20 cellular contexts compared by ENCODE assay signal in genomic region chr7:129751916-129752315, GRCh38.
DNase-seq lines count a peak whose midpoint lies in the region; ATAC-seq and TF ChIP-seq lines count a peak whose summit lies in the region.
"Had no signal": no experiment of that assay in that cellular context is flagged by ENCODE, and none has a peak within 500 bp of the region (broad histone marks: within the 10 kb centered on the region; RNA-seq: fewer than 3 reads in every experiment).

No MANE protein-coding gene starts in this region.

- intact Hi-C loops in CD8-positive, alpha-beta T cell (cut with DNase I, micrococcal nuclease) = no loop called here

- no peaks in the 10 kb centered on the region for H3K9me3 ChIP-seq in CD8-positive, alpha-beta T cell (ENCODE audit: low read length)
- H3K9me3 ChIP-seq in WERI-Rb-1 (ENCODE audit: severe bottlenecking) = no peaks in the 10 kb centered on the region
- H3K9me3 ChIP-seq: SJCRH30 had no signal

- H3K36me3 ChIP-seq in CD8-positive, alpha-beta T cell (ENCODE audit: insufficient read depth, low read length) = peaks cover 9% of the 10 kb centered on the region
- H3K36me3 ChIP-seq in WERI-Rb-1 = no peaks in the 10 kb centered on the region

- no peak for TF ChIP-seq POLR2A in erythroblast (IDR thresholded peaks at IDR 0.05; ENCODE audit: low read length)

- CTCF ChIA-PET in CD8-positive, alpha-beta T cell (lab: Charles Lee) = no interaction called here

- H3K4me1 ChIP-seq in CD8-positive, alpha-beta T cell (ENCODE audit: insufficient read depth, low read length) = no peaks in the 10 kb centered on the region

- no peaks in the 10 kb centered on the region for H3K36me3 Mint-ChIP-seq in activated naive CD4-positive, alpha-beta T cell treated with anti-CD3 and anti-CD28 coated beads, Interleukin-2, amount 50 U/mL, for 72 hours
- peaks cover 73% of the 10 kb centered on the region for H3K36me3 Mint-ChIP-seq in CD8-positive, alpha-beta T cell
- peaks cover 26 to 48% of the 10 kb centered on the region in 2 donors for H3K36me3 Mint-ChIP-seq in stimulated activated naive B cell treated with anti-CD40 and anti-IgM and Interleukin-4, amounts not matched to agents 10 μg/mL and 1 μg/mL and 100 μg/mL, for 72 hours

- no peaks in the 10 kb centered on the region for H3K4me1 Mint-ChIP-seq in CD8-positive, alpha-beta T cell (ENCODE audit: low read depth)
- H3K4me1 Mint-ChIP-seq in stimulated activated naive B cell treated with anti-CD40 and anti-IgM and Interleukin-4, amounts not matched to agents 10 μg/mL and 1 μg/mL and 100 μg/mL, for 72 hours = peaks cover 8 to 10% of the 10 kb centered on the region in 2 donors

- no peak for DNase-seq in activated naive CD4-positive, alpha-beta T cell treated with anti-CD3 and anti-CD28 coated beads, Interleukin-2, amount 50 U/mL, for 72 hours (ENCODE audit: low spot score in 2 of 2)
- DNase-seq in activated naive CD4-positive, alpha-beta T cell treated with Interleukin-2 at 50 U/mL for 16 hours = no peak
- no peak for DNase-seq in CD8-positive, alpha-beta T cell
- DNase-seq in WERI-Rb-1 (no peak), erythroblast (lab: John Stamatoyannopoulos, UW) (peak; percentile 27 to 43), CD1c-positive myeloid dendritic cell (ENCODE audit: extremely low spot score) (no peak)
- DNase-seq in stimulated activated naive B cell treated with anti-CD40 and anti-IgM and Interleukin-4, amounts not matched to agents 10 μg/mL and 1 μg/mL and 100 μg/mL, for 72 hours = no peak
- DNase-seq: CD8-positive, alpha-beta memory T cell; H9; KBM-7; NCI-H1092; NCI-H1436; NCI-H1930; NCI-H226; NCI-H524; NCI-H774; NK-92 treated with Interleukin-12 subunit alpha and Interleukin-12 subunit beta, amount 100 ng/mL, for 24 hours; SJCRH30 had no signal

- TF ChIP-seq CTCF in CD8-positive, alpha-beta T cell (IDR thresholded peaks at IDR 0.05) = no peak
- TF ChIP-seq CTCF in WERI-Rb-1 (IDR thresholded peaks at IDR 0.05; ENCODE audit: low read depth, low read length) = no peak

- no peak overlapping the region for H3K4me3 ChIP-seq in CD8-positive, alpha-beta T cell (ENCODE audit: low read depth, low read length)
- H3K4me3 ChIP-seq in WERI-Rb-1 (ENCODE audit: low read depth, low read length) = no peak overlapping the region
- H3K4me3 ChIP-seq: SJCRH30 had no signal

- POLR2A ChIA-PET in CD8-positive, alpha-beta T cell (lab: Charles Lee) = no interaction called here

- H3K27ac ChIP-seq in CD8-positive, alpha-beta T cell (ENCODE audit: low read depth, low read length) = no peak overlapping the region
- H3K27ac ChIP-seq in WERI-Rb-1 = peak overlapping the region; percentile 90
- H3K27ac ChIP-seq: RWPE1, SJCRH30 had no signal

- H3K27ac Mint-ChIP-seq in activated naive CD4-positive, alpha-beta T cell treated with anti-CD3 and anti-CD28 coated beads, Interleukin-2, amount 50 U/mL, for 72 hours = peak overlapping the region; percentile 28 to 58
- H3K27ac Mint-ChIP-seq in CD8-positive, alpha-beta T cell = peak overlapping the region; percentile 21
- no peak overlapping the region for H3K27ac Mint-ChIP-seq in stimulated activated naive B cell treated with anti-CD40 and anti-IgM and Interleukin-4, amounts not matched to agents 10 μg/mL and 1 μg/mL and 100 μg/mL, for 72 hours

- ATAC-seq in activated naive CD4-positive, alpha-beta T cell treated with anti-CD3 and anti-CD28 coated beads, Interleukin-2, amount 50 U/mL, for 72 hours = no peak
- no peak for ATAC-seq in CD8-positive, alpha-beta T cell
- ATAC-seq in stimulated activated naive B cell treated with anti-CD40 and anti-IgM and Interleukin-4, amounts not matched to agents 10 μg/mL and 1 μg/mL and 100 μg/mL, for 72 hours (replicated peaks) = no peak
- ATAC-seq in HG03159 (IDR thresholded peaks at IDR 0.05; ENCODE audit: unreplicated experiment) = no peak

- no peaks in the 10 kb centered on the region for H3K27me3 ChIP-seq in CD8-positive, alpha-beta T cell (ENCODE audit: insufficient read depth, low read length)
- H3K27me3 ChIP-seq in WERI-Rb-1 (ENCODE audit: insufficient read depth, low read depth, severe bottlenecking) = no peaks in the 10 kb centered on the region
- H3K27me3 ChIP-seq: SJCRH30 had no signal

- no peak overlapping the region for H3K4me3 Mint-ChIP-seq in CD8-positive, alpha-beta T cell
- H3K4me3 Mint-ChIP-seq in stimulated activated naive B cell treated with anti-CD40 and anti-IgM and Interleukin-4, amounts not matched to agents 10 μg/mL and 1 μg/mL and 100 μg/mL, for 72 hours = no peak overlapping the region
- H3K4me3 Mint-ChIP-seq: CD8-positive, alpha-beta memory T cell; H9 had no signal

- no peaks in the 10 kb centered on the region for H3K9me3 Mint-ChIP-seq in activated naive CD4-positive, alpha-beta T cell treated with anti-CD3 and anti-CD28 coated beads, Interleukin-2, amount 50 U/mL, for 72 hours
- no peaks in the 10 kb centered on the region for H3K9me3 Mint-ChIP-seq in CD8-positive, alpha-beta T cell
- H3K9me3 Mint-ChIP-seq in stimulated activated naive B cell treated with anti-CD40 and anti-IgM and Interleukin-4, amounts not matched to agents 10 μg/mL and 1 μg/mL and 100 μg/mL, for 72 hours = no peaks in the 10 kb centered on the region
- H3K9me3 Mint-ChIP-seq: CD8-positive, alpha-beta memory T cell; H9 had no signal

- H3K27me3 Mint-ChIP-seq in CD8-positive, alpha-beta T cell (ENCODE audit: low read depth) = no peaks in the 10 kb centered on the region
- no peaks in the 10 kb centered on the region for H3K27me3 Mint-ChIP-seq in stimulated activated naive B cell treated with anti-CD40 and anti-IgM and Interleukin-4, amounts not matched to agents 10 μg/mL and 1 μg/mL and 100 μg/mL, for 72 hours
- H3K27me3 Mint-ChIP-seq: CD8-positive, alpha-beta memory T cell had no signal

Comparison
In these comparisons a context has a peak if more than half of its experiments do, and no peak if none do; other contexts are left out.
1. DNase-seq: peak in erythroblast (2 of 2); none in activated naive CD4-positive, alpha-beta T cell treated with anti-CD3 and anti-CD28 coated beads, Interleukin-2, amount 50 U/mL, for 72 hours (0 of 2), activated naive CD4-positive, alpha-beta T cell treated with Interleukin-2 at 50 U/mL for 16 hours (single experiment), CD8-positive, alpha-beta T cell (0 of 7), WERI-Rb-1 (single experiment), CD1c-positive myeloid dendritic cell (single experiment) and stimulated activated naive B cell treated with anti-CD40 and anti-IgM and Interleukin-4, amounts not matched to agents 10 μg/mL and 1 μg/mL and 100 μg/mL, for 72 hours (single experiment).